In the genomic region with DNA sequence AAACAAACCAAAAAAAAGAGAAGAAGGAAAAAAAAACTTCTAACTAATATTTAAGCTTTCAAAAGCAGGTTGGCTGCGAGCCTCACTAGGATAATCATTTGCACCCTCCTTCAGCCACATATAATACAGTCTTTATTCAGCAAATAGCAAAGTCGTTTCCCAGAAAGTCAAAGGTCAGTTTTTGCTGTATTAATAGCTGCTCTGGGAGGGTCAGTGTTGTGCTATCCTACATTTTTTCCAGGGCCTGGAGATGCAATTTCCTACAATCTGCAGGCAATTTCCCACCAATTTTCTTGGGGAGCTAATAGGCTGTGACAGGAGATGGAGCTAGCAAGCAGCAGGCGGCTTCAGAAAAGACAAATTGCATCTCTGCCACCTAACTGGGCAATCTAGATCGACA, we compare ENCODE assay signal across 20 cellular contexts.
DNase-seq lines count a peak whose midpoint lies in the region; ATAC-seq and TF ChIP-seq lines count a peak whose summit lies in the region.
"Had no signal": no experiment of that assay in that cellular context is flagged by ENCODE, and none has a peak within 500 bp of the region (broad histone marks: within the 10 kb centered on the region; RNA-seq: fewer than 3 reads in every experiment).

No MANE protein-coding gene starts in this region.

- WGBS in mesenchymal stem cell: 28% methylated on average over 3 of the region's 4 CpGs
- 73 to 76% methylated on average over 4 of the region's 4 CpGs for WGBS in aorta, 2 donors

- intact Hi-C loops in aorta (cut with DNase I): no loop called here

- no peaks in the 10 kb centered on the region for H4K20me1 ChIP-seq in MM.1S (ENCODE audit: insufficient read depth, low read length)

- no peak overlapping the region for H2AFZ ChIP-seq in mesenchymal stem cell (ENCODE audit: low read depth, low read length)
- H2AFZ ChIP-seq in MM.1S (ENCODE audit: low read length): no peak overlapping the region
- H2AFZ ChIP-seq: PC-9 had no signal

- H2AK5ac ChIP-seq in mesenchymal stem cell (ENCODE audit: low read length, severe bottlenecking): no peak overlapping the region

- H2BK12ac ChIP-seq in mesenchymal stem cell (ENCODE audit: low read length in 2 of 2): peak overlapping the region in 1 of 2 experiments; percentile 79

- H3K79me2 ChIP-seq in MM.1S (ENCODE audit: low read length): no peaks in the 10 kb centered on the region

- no peaks in the 10 kb centered on the region for H3K9me3 ChIP-seq in WERI-Rb-1 (ENCODE audit: severe bottlenecking)
- no peaks in the 10 kb centered on the region for H3K9me3 ChIP-seq in mesenchymal stem cell (ENCODE audit: control insufficient read depth, low read length)
- no peaks in the 10 kb centered on the region for H3K9me3 ChIP-seq in subcutaneous abdominal adipose tissue (ENCODE audit: control insufficient read depth in 5 of 5, low read length in 5 of 5)
- H3K9me3 ChIP-seq in MM.1S (replicated peaks; ENCODE audit: insufficient read depth, low read length): no peaks in the 10 kb centered on the region
- H3K9me3 ChIP-seq in aorta (ENCODE audit: control insufficient read depth, low read length): no peaks in the 10 kb centered on the region
- H3K9me3 ChIP-seq: HAP-1 had no signal

- H3K4ac ChIP-seq in mesenchymal stem cell (ENCODE audit: low read depth in 1 of 2, low read length in 2 of 2): no peak overlapping the region

- H3K27ac ChIP-seq in WERI-Rb-1 (no peak overlapping the region), mesenchymal stem cell (ENCODE audit: low read length, poor library complexity, severe bottlenecking) (peak overlapping the region; percentile 28), subcutaneous abdominal adipose tissue (ENCODE audit: low read depth, low read length) (peak overlapping the region; percentile 27), MM.1S (ENCODE audit: low read length) (no peak overlapping the region), aorta (ENCODE audit: low read depth in 1 of 2, low read length in 2 of 2) (no peak overlapping the region)
- H3K27ac ChIP-seq: KMS-11, PC-9, skin epidermis had no signal

- H3K4me3 ChIP-seq in WERI-Rb-1 (ENCODE audit: low read depth, low read length) (no peak overlapping the region), mesenchymal stem cell (ENCODE audit: insufficient read depth in 1 of 2, low read depth in 1 of 2, low read length in 2 of 2) (no peak overlapping the region), subcutaneous abdominal adipose tissue (ENCODE audit: low read depth in 1 of 5, low read length in 5 of 5) (no peak overlapping the region), MM.1S (ENCODE audit: low read length) (no peak overlapping the region), aorta (ENCODE audit: low read length in 2 of 2) (no peak overlapping the region)
- H3K4me3 ChIP-seq: HAP-1, PC-9, skin epidermis had no signal

- no peaks in the 10 kb centered on the region for H3K27me3 ChIP-seq in WERI-Rb-1 (ENCODE audit: insufficient read depth, low read depth, severe bottlenecking)
- peaks cover 0 to 69% of the 10 kb centered on the region in 2 experiments for H3K27me3 ChIP-seq in mesenchymal stem cell (ENCODE audit: control insufficient read depth in 1 of 2, insufficient read depth in 1 of 2, low read length in 2 of 2)
- no peaks in the 10 kb centered on the region for H3K27me3 ChIP-seq in subcutaneous abdominal adipose tissue (ENCODE audit: control insufficient read depth in 5 of 5, insufficient read depth in 4 of 5, low read length in 5 of 5)
- H3K27me3 ChIP-seq in MM.1S (replicated peaks; ENCODE audit: insufficient read depth, low read length): no peaks in the 10 kb centered on the region
- peaks cover 0 to 2% of the 10 kb centered on the region in 2 donors for H3K27me3 ChIP-seq in aorta (ENCODE audit: control insufficient read depth in 1 of 2, insufficient read depth in 2 of 2, low read length in 1 of 2)

- H3K4me1 ChIP-seq in mesenchymal stem cell (ENCODE audit: control insufficient read depth, insufficient read depth, low read depth, low read length): peaks cover 3% of the 10 kb centered on the region
- peaks cover 3 to 25% (median 16%) of the 10 kb centered on the region in 5 donors for H3K4me1 ChIP-seq in subcutaneous abdominal adipose tissue (ENCODE audit: control insufficient read depth in 5 of 5, insufficient read depth in 5 of 5, low read length in 5 of 5)
- H3K4me1 ChIP-seq in MM.1S (ENCODE audit: low read length): no peaks in the 10 kb centered on the region
- H3K4me1 ChIP-seq in aorta (ENCODE audit: control insufficient read depth in 1 of 2, insufficient read depth in 2 of 2, low read length in 2 of 2): no peaks in the 10 kb centered on the region
- H3K4me1 ChIP-seq: HAP-1 had no signal

- H3K9ac ChIP-seq in mesenchymal stem cell (ENCODE audit: low read length) (no peak overlapping the region), subcutaneous abdominal adipose tissue (ENCODE audit: low read length in 5 of 5) (no peak overlapping the region), MM.1S (ENCODE audit: low read length) (no peak overlapping the region)
- H3K9ac ChIP-seq: KMS-11 had no signal

- no peaks in the 10 kb centered on the region for H3K79me1 ChIP-seq in mesenchymal stem cell (replicated peaks; ENCODE audit: low read length, poor library complexity, severe bottlenecking)

- no peak overlapping the region for H2BK5ac ChIP-seq in mesenchymal stem cell (ENCODE audit: low read depth, low read length, poor library complexity, severe bottlenecking)

- H2BK15ac ChIP-seq in mesenchymal stem cell (ENCODE audit: low read depth, poor library complexity, severe bottlenecking): no peak overlapping the region

- no peaks in the 10 kb centered on the region for H3K9me2 ChIP-seq in MM.1S (replicated peaks; ENCODE audit: insufficient read depth, low read length)

- no peak overlapping the region for H4K91ac ChIP-seq in mesenchymal stem cell (ENCODE audit: low read length)

- TF ChIP-seq CTCF in WERI-Rb-1 (IDR thresholded peaks at IDR 0.05; ENCODE audit: low read depth, low read length) (peak; percentile 16; the same call in 1 of the 2 replicates), MM.1S (IDR thresholded peaks at IDR 0.05; ENCODE audit: low read length) (no peak)

- H2BK120ac ChIP-seq in mesenchymal stem cell (ENCODE audit: low read depth, low read length): no peak overlapping the region

- H3K36me3 ChIP-seq in WERI-Rb-1 (no peaks in the 10 kb centered on the region), mesenchymal stem cell (ENCODE audit: control insufficient read depth in 1 of 2, insufficient read depth in 2 of 2, low read depth in 1 of 2, low read length in 2 of 2) (no peaks in the 10 kb centered on the region), subcutaneous abdominal adipose tissue (ENCODE audit: control insufficient read depth in 5 of 5, insufficient read depth in 5 of 5, low read length in 5 of 5) (no peaks in the 10 kb centered on the region), MM.1S (replicated peaks; ENCODE audit: insufficient read depth, low read length) (no peaks in the 10 kb centered on the region), aorta (ENCODE audit: control insufficient read depth in 1 of 2, insufficient read depth in 2 of 2, low read length in 1 of 2) (no peaks in the 10 kb centered on the region)
- H3K36me3 ChIP-seq: HAP-1 had no signal

- DNase-seq in HuH-7.5 (ENCODE audit: low spot score) (peak; percentile 19), WERI-Rb-1 (no peak), mesenchymal stem cell (no peak), MM.1S (no peak), aorta (no peak)
- DNase-seq: activated CD4-positive, alpha-beta T cell treated with anti-CD3 and anti-CD28 coated beads, Interleukin-2, amount 10 ng/mL, durations not matched to agents 7 days and 5 days; activated CD8-positive, alpha-beta memory T cell treated with anti-CD3 and anti-CD28 coated beads, Interleukin-2, amount 10 ng/mL, durations not matched to agents 7 days and 5 days; anterior cingulate cortex; CD8-positive, alpha-beta T cell; naive thymus-derived CD8-positive, alpha-beta T cell; NCI-H1694 treated with DMSO at 0.1 percent for 48 hours; NCI-H446 treated with DMSO at 0.1 percent for 48 hours; PC-9; T-helper 17 cell had no signal

- no peak overlapping the region for H3K23ac ChIP-seq in mesenchymal stem cell (ENCODE audit: low read length in 2 of 2)

- H4K8ac ChIP-seq in mesenchymal stem cell (ENCODE audit: low read length): no peak overlapping the region

- H3K4me2 ChIP-seq in mesenchymal stem cell (ENCODE audit: low read length, poor library complexity, severe bottlenecking): no peak overlapping the region
- no peak overlapping the region for H3K4me2 ChIP-seq in MM.1S (ENCODE audit: low read depth, low read length)
- H3K4me2 ChIP-seq: KMS-11, PC-9 had no signal

- no peak overlapping the region for H3K14ac ChIP-seq in mesenchymal stem cell (ENCODE audit: low read length in 2 of 2)

- no peak overlapping the region for H3K18ac ChIP-seq in mesenchymal stem cell (ENCODE audit: low read depth in 1 of 2, low read length in 2 of 2)

- H3F3A ChIP-seq in MM.1S (ENCODE audit: insufficient read depth, low read length): no peaks in the 10 kb centered on the region

- ATAC-seq in activated CD4-positive, CD25-positive, alpha-beta regulatory T cell treated with anti-CD3 and anti-CD28 coated beads, Interleukin-2, amount 50 U/mL, for 24 hours: no peak
- ATAC-seq in aorta (ENCODE audit: low FRiP score): no peak
- ATAC-seq: activated CD8-positive, alpha-beta memory T cell treated with anti-CD3 and anti-CD28 coated beads, Interleukin-2, amount 10 ng/mL, durations not matched to agents 7 days and 5 days; CD8-positive, alpha-beta T cell; naive thymus-derived CD8-positive, alpha-beta T cell; stimulated activated memory B cell treated with anti-CD40 and anti-IgM and Interleukin-4, amounts not matched to agents 10 μg/mL and 1 μg/mL and 100 μg/mL, for 72 hours; T-helper 17 cell had no signal

Comparison
In these comparisons a context has a peak if more than half of its experiments do, and no peak if none do; other contexts are left out.
1. H3K27ac ChIP-seq: peak in mesenchymal stem cell (single experiment) and subcutaneous abdominal adipose tissue (single experiment); none in WERI-Rb-1 (single experiment), MM.1S (single experiment) and aorta (0 of 2).